ENCODE assay signal across 1 cellular context in genomic region chr1:233668725-233669294, GRCh38.
TF ChIP-seq lines count a peak whose summit lies in the region.

No MANE protein-coding gene starts in this region.

TF ChIP-seq in GM23338, 12 proteins besides CTCF, POLR2A, EP300 and RAD21 (continued from another document):
- TF ChIP-seq REST (IDR thresholded peaks at IDR 0.05; ENCODE audit: unreplicated experiment) (no peak), EZH2 (IDR thresholded peaks at IDR 0.05; ENCODE audit: low read depth, unreplicated experiment) (no peak)
- TF ChIP-seq, protein P1, sequence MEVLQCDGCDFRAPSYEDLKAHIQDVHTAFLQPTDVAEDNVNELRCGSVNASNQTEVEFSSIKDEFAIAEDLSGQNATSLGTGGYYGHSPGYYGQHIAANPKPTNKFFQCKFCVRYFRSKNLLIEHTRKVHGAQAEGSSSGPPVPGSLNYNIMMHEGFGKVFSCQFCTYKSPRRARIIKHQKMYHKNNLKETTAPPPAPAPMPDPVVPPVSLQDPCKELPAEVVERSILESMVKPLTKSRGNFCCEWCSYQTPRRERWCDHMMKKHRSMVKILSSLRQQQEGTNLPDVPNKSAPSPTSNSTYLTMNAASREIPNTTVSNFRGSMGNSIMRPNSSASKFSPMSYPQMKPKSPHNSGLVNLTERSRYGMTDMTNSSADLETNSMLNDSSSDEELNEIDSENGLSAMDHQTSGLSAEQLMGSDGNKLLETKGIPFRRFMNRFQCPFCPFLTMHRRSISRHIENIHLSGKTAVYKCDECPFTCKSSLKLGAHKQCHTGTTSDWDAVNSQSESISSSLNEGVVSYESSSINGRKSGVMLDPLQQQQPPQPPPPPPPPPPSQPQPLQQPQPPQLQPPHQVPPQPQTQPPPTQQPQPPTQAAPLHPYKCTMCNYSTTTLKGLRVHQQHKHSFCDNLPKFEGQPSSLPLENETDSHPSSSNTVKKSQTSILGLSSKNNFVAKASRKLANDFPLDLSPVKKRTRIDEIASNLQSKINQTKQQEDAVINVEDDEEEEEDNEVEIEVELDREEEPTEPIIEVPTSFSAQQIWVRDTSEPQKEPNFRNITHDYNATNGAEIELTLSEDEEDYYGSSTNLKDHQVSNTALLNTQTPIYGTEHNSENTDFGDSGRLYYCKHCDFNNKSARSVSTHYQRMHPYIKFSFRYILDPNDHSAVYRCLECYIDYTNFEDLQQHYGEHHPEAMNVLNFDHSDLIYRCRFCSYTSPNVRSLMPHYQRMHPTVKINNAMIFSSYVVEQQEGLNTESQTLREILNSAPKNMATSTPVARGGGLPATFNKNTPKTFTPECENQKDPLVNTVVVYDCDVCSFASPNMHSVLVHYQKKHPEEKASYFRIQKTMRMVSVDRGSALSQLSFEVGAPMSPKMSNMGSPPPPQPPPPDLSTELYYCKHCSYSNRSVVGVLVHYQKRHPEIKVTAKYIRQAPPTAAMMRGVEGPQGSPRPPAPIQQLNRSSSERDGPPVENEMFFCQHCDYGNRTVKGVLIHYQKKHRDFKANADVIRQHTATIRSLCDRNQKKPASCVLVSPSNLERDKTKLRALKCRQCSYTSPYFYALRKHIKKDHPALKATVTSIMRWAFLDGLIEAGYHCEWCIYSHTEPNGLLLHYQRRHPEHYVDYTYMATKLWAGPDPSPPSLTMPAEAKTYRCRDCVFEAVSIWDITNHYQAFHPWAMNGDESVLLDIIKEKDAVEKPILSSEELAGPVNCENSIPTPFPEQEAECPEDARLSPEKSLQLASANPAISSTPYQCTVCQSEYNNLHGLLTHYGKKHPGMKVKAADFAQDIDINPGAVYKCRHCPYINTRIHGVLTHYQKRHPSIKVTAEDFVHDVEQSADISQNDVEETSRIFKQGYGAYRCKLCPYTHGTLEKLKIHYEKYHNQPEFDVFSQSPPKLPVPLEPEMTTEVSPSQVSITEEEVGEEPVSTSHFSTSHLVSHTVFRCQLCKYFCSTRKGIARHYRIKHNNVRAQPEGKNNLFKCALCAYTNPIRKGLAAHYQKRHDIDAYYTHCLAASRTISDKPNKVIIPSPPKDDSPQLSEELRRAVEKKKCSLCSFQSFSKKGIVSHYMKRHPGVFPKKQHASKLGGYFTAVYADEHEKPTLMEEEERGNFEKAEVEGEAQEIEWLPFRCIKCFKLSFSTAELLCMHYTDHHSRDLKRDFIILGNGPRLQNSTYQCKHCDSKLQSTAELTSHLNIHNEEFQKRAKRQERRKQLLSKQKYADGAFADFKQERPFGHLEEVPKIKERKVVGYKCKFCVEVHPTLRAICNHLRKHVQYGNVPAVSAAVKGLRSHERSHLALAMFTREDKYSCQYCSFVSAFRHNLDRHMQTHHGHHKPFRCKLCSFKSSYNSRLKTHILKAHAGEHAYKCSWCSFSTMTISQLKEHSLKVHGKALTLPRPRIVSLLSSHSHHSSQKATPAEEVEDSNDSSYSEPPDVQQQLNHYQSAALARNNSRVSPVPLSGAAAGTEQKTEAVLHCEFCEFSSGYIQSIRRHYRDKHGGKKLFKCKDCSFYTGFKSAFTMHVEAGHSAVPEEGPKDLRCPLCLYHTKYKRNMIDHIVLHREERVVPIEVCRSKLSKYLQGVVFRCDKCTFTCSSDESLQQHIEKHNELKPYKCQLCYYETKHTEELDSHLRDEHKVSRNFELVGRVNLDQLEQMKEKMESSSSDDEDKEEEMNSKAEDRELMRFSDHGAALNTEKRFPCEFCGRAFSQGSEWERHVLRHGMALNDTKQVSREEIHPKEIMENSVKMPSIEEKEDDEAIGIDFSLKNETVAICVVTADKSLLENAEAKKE (CRISPR knock-in tag; IDR thresholded peaks at IDR 0.05), result no peak
